ENCODE assay signal across 1 cellular context in the genomic region with DNA sequence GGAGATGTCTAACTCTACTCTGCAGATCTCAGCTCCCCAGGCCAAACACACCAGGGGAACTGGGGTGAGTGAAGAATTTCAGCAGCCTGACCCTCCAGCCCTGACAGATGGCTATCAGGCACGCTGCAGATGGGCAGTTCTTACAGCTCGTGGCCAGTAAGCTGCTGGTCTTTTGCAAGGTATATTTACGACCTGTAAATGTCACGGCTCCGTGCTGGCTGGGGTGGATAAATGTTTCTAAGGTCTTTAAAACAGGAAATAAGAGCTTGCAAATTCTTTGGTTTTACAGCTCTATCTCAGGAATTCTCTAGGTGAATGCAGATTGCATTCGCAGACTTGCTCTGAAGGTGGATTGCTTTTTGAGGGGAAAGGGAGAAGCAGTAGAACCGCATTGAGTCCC.
TF ChIP-seq lines count a peak whose summit lies in the region.

No MANE protein-coding gene starts in this region.

TF ChIP-seq in WTC11, 78 proteins besides CTCF, POLR2A, EP300 and RAD21 (continued from another document):
- TF ChIP-seq, protein P1, sequence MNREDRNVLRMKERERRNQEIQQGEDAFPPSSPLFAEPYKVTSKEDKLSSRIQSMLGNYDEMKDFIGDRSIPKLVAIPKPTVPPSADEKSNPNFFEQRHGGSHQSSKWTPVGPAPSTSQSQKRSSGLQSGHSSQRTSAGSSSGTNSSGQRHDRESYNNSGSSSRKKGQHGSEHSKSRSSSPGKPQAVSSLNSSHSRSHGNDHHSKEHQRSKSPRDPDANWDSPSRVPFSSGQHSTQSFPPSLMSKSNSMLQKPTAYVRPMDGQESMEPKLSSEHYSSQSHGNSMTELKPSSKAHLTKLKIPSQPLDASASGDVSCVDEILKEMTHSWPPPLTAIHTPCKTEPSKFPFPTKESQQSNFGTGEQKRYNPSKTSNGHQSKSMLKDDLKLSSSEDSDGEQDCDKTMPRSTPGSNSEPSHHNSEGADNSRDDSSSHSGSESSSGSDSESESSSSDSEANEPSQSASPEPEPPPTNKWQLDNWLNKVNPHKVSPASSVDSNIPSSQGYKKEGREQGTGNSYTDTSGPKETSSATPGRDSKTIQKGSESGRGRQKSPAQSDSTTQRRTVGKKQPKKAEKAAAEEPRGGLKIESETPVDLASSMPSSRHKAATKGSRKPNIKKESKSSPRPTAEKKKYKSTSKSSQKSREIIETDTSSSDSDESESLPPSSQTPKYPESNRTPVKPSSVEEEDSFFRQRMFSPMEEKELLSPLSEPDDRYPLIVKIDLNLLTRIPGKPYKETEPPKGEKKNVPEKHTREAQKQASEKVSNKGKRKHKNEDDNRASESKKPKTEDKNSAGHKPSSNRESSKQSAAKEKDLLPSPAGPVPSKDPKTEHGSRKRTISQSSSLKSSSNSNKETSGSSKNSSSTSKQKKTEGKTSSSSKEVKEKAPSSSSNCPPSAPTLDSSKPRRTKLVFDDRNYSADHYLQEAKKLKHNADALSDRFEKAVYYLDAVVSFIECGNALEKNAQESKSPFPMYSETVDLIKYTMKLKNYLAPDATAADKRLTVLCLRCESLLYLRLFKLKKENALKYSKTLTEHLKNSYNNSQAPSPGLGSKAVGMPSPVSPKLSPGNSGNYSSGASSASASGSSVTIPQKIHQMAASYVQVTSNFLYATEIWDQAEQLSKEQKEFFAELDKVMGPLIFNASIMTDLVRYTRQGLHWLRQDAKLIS (CRISPR knock-in tag; IDR thresholded peaks at IDR 0.05; ENCODE audit: borderline replicate concordance), result no peak
- TF ChIP-seq CBFB (CRISPR knock-in tag; IDR thresholded peaks at IDR 0.05; ENCODE audit: low read depth), result no peak
- TF ChIP-seq NFYB (CRISPR knock-in tag; conservative IDR thresholded peaks at IDR 0.05; ENCODE audit: low read depth), result no peak
- TF ChIP-seq ATF1 (CRISPR knock-in tag; IDR thresholded peaks at IDR 0.05), result no peak
- no peak for TF ChIP-seq ZNF396 (CRISPR knock-in tag; IDR thresholded peaks at IDR 0.05; ENCODE audit: borderline replicate concordance)
- TF ChIP-seq, protein P2, sequence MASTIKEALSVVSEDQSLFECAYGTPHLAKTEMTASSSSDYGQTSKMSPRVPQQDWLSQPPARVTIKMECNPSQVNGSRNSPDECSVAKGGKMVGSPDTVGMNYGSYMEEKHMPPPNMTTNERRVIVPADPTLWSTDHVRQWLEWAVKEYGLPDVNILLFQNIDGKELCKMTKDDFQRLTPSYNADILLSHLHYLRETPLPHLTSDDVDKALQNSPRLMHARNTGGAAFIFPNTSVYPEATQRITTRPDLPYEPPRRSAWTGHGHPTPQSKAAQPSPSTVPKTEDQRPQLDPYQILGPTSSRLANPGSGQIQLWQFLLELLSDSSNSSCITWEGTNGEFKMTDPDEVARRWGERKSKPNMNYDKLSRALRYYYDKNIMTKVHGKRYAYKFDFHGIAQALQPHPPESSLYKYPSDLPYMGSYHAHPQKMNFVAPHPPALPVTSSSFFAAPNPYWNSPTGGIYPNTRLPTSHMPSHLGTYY (CRISPR knock-in tag; IDR thresholded peaks at IDR 0.05), result no peak
- no peak for TF ChIP-seq NR1H2 (CRISPR knock-in tag; IDR thresholded peaks at IDR 0.05)
- TF ChIP-seq, protein P3, sequence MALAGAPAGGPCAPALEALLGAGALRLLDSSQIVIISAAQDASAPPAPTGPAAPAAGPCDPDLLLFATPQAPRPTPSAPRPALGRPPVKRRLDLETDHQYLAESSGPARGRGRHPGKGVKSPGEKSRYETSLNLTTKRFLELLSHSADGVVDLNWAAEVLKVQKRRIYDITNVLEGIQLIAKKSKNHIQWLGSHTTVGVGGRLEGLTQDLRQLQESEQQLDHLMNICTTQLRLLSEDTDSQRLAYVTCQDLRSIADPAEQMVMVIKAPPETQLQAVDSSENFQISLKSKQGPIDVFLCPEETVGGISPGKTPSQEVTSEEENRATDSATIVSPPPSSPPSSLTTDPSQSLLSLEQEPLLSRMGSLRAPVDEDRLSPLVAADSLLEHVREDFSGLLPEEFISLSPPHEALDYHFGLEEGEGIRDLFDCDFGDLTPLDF (CRISPR knock-in tag; IDR thresholded peaks at IDR 0.05), result no peak
- TF ChIP-seq, protein P4, sequence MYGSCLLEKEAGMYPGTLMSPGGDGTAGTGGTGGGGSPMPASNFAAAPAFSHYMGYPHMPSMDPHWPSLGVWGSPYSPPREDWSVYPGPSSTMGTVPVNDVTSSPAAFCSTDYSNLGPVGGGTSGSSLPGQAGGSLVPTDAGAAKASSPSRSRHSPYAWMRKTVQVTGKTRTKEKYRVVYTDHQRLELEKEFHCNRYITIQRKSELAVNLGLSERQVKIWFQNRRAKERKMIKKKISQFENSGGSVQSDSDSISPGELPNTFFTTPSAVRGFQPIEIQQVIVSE (CRISPR knock-in tag; IDR thresholded peaks at IDR 0.05; ENCODE audit: borderline replicate concordance), result no peak
- no peak for TF ChIP-seq ZNF416 (CRISPR knock-in tag; IDR thresholded peaks at IDR 0.05)
- no peak for TF ChIP-seq ELF4 (CRISPR knock-in tag; IDR thresholded peaks at IDR 0.05; ENCODE audit: low read depth)
